33 cellular contexts compared by ENCODE assay signal in the genomic region with DNA sequence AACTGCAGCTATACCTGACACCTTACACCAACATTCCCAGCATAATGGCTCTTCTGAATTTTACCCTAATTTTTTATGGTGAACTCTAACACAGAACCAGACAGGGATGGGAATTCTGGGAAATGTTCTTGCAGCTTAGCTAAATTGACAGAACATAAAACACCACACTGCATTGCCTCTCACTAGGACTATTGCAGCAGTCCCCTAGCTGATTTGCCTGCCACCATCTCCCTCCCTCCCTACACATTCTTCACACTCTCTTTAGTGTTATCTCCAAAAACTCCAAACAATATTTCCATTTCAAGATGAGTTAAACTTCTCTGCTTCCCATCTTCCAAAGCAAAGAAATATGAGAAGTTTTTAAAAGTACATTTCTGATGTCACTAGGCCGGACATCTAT.
A peak's percentile ranks its signal among the peaks of the same experiment; 100 is the strongest.
DNase-seq lines count a peak whose midpoint lies in the region; ATAC-seq, FAIRE-seq and TF ChIP-seq lines count a peak whose summit lies in the region.
"Had no signal": no experiment of that assay in that cellular context is flagged by ENCODE, and none has a peak within 500 bp of the region (broad histone marks: within the 10 kb centered on the region; RNA-seq: fewer than 3 reads in every experiment).

No MANE protein-coding gene starts in this region.

- FAIRE-seq in astrocyte (lab: Jason Lieb, UNC): no peak
- FAIRE-seq: H1, HTR-8/SVneo, keratinocyte had no signal

- peaks cover 16% of the 10 kb centered on the region for H3K9me3 Mint-ChIP-seq in astrocyte (ENCODE audit: unreplicated experiment)

- H3K9me3 ChIP-seq in HCT116 (ENCODE audit: control insufficient read depth in 1 of 2, insufficient read depth in 1 of 2, low read depth in 1 of 2, low read length in 2 of 2): no peaks in the 10 kb centered on the region
- H3K9me3 ChIP-seq in astrocyte (ENCODE audit: insufficient read depth, low read depth, low read length): peaks cover 3% of the 10 kb centered on the region
- peaks cover 5% of the 10 kb centered on the region for H3K9me3 ChIP-seq in skeletal muscle satellite cell (replicated peaks; ENCODE audit: low read length)
- H3K9me3 ChIP-seq: BE2C, prostate gland, testis, vagina had no signal

- no peak overlapping the region for H3K27ac ChIP-seq in HCT116 (ENCODE audit: low read depth, low read length)
- H3K27ac ChIP-seq in astrocyte (ENCODE audit: low read depth, low read length): peak overlapping the region; percentile 33
- H3K27ac ChIP-seq: PC-9, prostate gland, testis, vagina had no signal

- ATAC-seq in HCT116 (peak; percentile 20; the same call in 1 of the 2 replicates), left ventricle myocardium superior (peak; percentile 63), GM18519 (IDR thresholded peaks at IDR 0.05; ENCODE audit: low FRiP score, unreplicated experiment) (no peak)
- ATAC-seq: activated naive CD4-positive, alpha-beta T cell treated with anti-CD3 and anti-CD28 coated beads, Interleukin-2, amount 50 U/mL, for 72 hours; CD8-positive, alpha-beta T cell; naive thymus-derived CD4-positive, alpha-beta T cell had no signal

- no peak for DNase-seq in HCT116 (ENCODE audit: low read depth, low spot score)
- DNase-seq in astrocyte (ENCODE audit: low read depth): no peak
- no peak for DNase-seq in left ventricle myocardium superior
- DNase-seq in NCI-H446 treated with DMSO at 0.1 percent for 48 hours (lab: John Stamatoyannopoulos, UW): no peak
- DNase-seq in NCI-H2171 treated with DMSO at 0.1 percent for 48 hours (lab: John Stamatoyannopoulos, UW): no peak
- DNase-seq in HuH-7.5 (ENCODE audit: low spot score): no peak
- DNase-seq: activated CD4-positive, alpha-beta T cell treated with anti-CD3 and anti-CD28 coated beads for 4 hours; BE2C; CD8-positive, alpha-beta T cell; cortex of kidney; effector memory CD4-positive, alpha-beta T cell; erythroblast; KBM-7; midbrain; naive thymus-derived CD4-positive, alpha-beta T cell; NCI-H1105; NCI-H187 treated with DMSO at 0.1 percent for 48 hours; NCI-H526; PC-9; SHP77; stimulated activated naive CD4-positive, alpha-beta T cell treated with Interleukin-2 at 50 U/mL for 16 hours; SW 1271 had no signal

- H3K27me3 ChIP-seq in HCT116 (ENCODE audit: insufficient read depth, low read length): no peaks in the 10 kb centered on the region
- H3K27me3 ChIP-seq in astrocyte (ENCODE audit: insufficient read depth, low read length): no peaks in the 10 kb centered on the region
- no peaks in the 10 kb centered on the region for H3K27me3 ChIP-seq in skeletal muscle satellite cell (ENCODE audit: control insufficient read depth, insufficient read depth, low read length)
- H3K27me3 ChIP-seq: BE2C, testis, vagina had no signal

- no peaks in the 10 kb centered on the region for H3K79me2 ChIP-seq in HCT116 (ENCODE audit: insufficient read depth, low read length)
- H3K79me2 ChIP-seq in astrocyte (ENCODE audit: insufficient read depth, low read length): no peaks in the 10 kb centered on the region

- H3K36me3 ChIP-seq in HCT116 (ENCODE audit: control insufficient read depth in 1 of 2, insufficient read depth in 2 of 2, low read length in 2 of 2) (no peaks in the 10 kb centered on the region), astrocyte (ENCODE audit: insufficient read depth, low read length) (no peaks in the 10 kb centered on the region), skeletal muscle satellite cell (ENCODE audit: insufficient read depth, low read length) (no peaks in the 10 kb centered on the region)
- H3K36me3 ChIP-seq: BE2C, prostate gland, vagina had no signal

- H3K4me1 Mint-ChIP-seq in astrocyte (ENCODE audit: low read depth, unreplicated experiment): peaks cover 12% of the 10 kb centered on the region
- H3K4me1 Mint-ChIP-seq: naive thymus-derived CD4-positive, alpha-beta T cell had no signal

- no peak overlapping the region for H3K4me3 Mint-ChIP-seq in astrocyte (ENCODE audit: unreplicated experiment)
- H3K4me3 Mint-ChIP-seq: CD8-positive, alpha-beta T cell; naive thymus-derived CD4-positive, alpha-beta T cell had no signal

- CTCF ChIA-PET in HCT116 (lab: Charles Lee): no interaction called here

- BruUV-seq in HCT116 (replicated peaks; lab: Mats Ljungman, UMichigan): no TSS peak

- no peak for TF ChIP-seq RAD21 in HCT116 (IDR thresholded peaks at IDR 0.05; ENCODE audit: low read depth)

- no peak overlapping the region for H3K4me3 ChIP-seq in HCT116 (replicated peaks in 1 of 2; ENCODE audit: low read depth in 1 of 2, low read length in 2 of 2)
- H3K4me3 ChIP-seq in astrocyte (ENCODE audit: insufficient read depth, low read depth, low read length): no peak overlapping the region
- no peak overlapping the region for H3K4me3 ChIP-seq in skeletal muscle satellite cell (ENCODE audit: low read length)
- H3K4me3 ChIP-seq: PC-9, prostate gland, skin epidermis, testis, vagina had no signal

- POLR2A ChIA-PET in HCT116 (lab: Charles Lee): no interaction called here

- intact Hi-C loops in HCT116 (cut with micrococcal nuclease) (no loop called here), left ventricle myocardium superior (cut with micrococcal nuclease) (no loop called here)

- no peak overlapping the region for H3K27ac Mint-ChIP-seq in astrocyte (ENCODE audit: unreplicated experiment)
- H3K27ac Mint-ChIP-seq: activated naive CD4-positive, alpha-beta T cell treated with anti-CD3 and anti-CD28 coated beads, Interleukin-2, amount 50 U/mL, for 72 hours; activated T-helper 2 cell treated with anti-CD3 and anti-CD28 coated beads, Interferon-gamma antibody, Interleukin-2, Interleukin-4, amounts not matched to agents 10 μg/mL and 5 μg/mL and 100 μg/mL, durations not matched to agents 14 hours and 24 hours and 36 hours; CD8-positive, alpha-beta T cell; naive thymus-derived CD4-positive, alpha-beta T cell had no signal

- no peak for TF ChIP-seq POLR2A in HCT116 (IDR thresholded peaks at IDR 0.05; ENCODE audit: borderline replicate concordance, extremely low read depth, insufficient read depth, insufficient read length)

- H3K4me1 ChIP-seq in HCT116 (ENCODE audit: control insufficient read depth in 1 of 2, insufficient read depth in 2 of 2, low read length in 2 of 2) (peaks cover 6 to 12% of the 10 kb centered on the region in 2 experiments; a peak in 2 of 4 replicates), astrocyte (ENCODE audit: insufficient read depth, low read length) (peaks cover 16% of the 10 kb centered on the region), skeletal muscle satellite cell (ENCODE audit: control insufficient read depth, insufficient read depth, low read length) (peaks cover 21% of the 10 kb centered on the region)
- H3K4me1 ChIP-seq: BE2C, prostate gland, testis, vagina had no signal

- RAD21 ChIA-PET in HCT116 (lab: Charles Lee; ENCODE audit: low non-redundant PET in 1 of 2, low total read pairs in 2 of 2, uncharacterized antibody in 2 of 2, unreplicated experiment in 2 of 2): no interaction called here

- no peaks in the 10 kb centered on the region for H3K27me3 Mint-ChIP-seq in astrocyte (ENCODE audit: low read depth, unreplicated experiment)
- H3K27me3 Mint-ChIP-seq: naive thymus-derived CD4-positive, alpha-beta T cell had no signal

- H3K4me2 ChIP-seq in HCT116 (ENCODE audit: low read length) (no peak overlapping the region), astrocyte (ENCODE audit: low read length) (peak overlapping the region; percentile 30), skeletal muscle satellite cell (ENCODE audit: low read length) (no peak overlapping the region)
- H3K4me2 ChIP-seq: PC-9 had no signal

- no peaks in the 10 kb centered on the region for H3K9me2 ChIP-seq in HCT116 (ENCODE audit: insufficient read depth)

- TF ChIP-seq CTCF in HCT116 (IDR thresholded peaks at IDR 0.05 in 2 of 3, conservative IDR thresholded peaks at IDR 0.05 in 1 of 3; ENCODE audit: borderline replicate concordance in 1 of 3, insufficient read depth in 1 of 3, low read depth in 2 of 3, low read length in 2 of 3) (no peak), astrocyte (IDR thresholded peaks at IDR 0.05; ENCODE audit: insufficient read depth, low read depth, low read length) (no peak)

- H3K9ac ChIP-seq in HCT116 (ENCODE audit: low read length) (no peak overlapping the region), astrocyte (ENCODE audit: low read length) (no peak overlapping the region), skeletal muscle satellite cell (ENCODE audit: low read depth, low read length) (peak overlapping the region; percentile 55)

- H2AFZ ChIP-seq in HCT116 (ENCODE audit: low read depth, low read length, poor library complexity, severe bottlenecking): no peak overlapping the region
- H2AFZ ChIP-seq in astrocyte (ENCODE audit: low read depth, low read length): no peak overlapping the region
- H2AFZ ChIP-seq: PC-9 had no signal

- no peaks in the 10 kb centered on the region for H3K36me3 Mint-ChIP-seq in astrocyte (ENCODE audit: low read depth, unreplicated experiment)
- H3K36me3 Mint-ChIP-seq: CD8-positive, alpha-beta T cell had no signal

- no peaks in the 10 kb centered on the region for H4K20me1 ChIP-seq in HCT116 (ENCODE audit: insufficient read depth)
- no peaks in the 10 kb centered on the region for H4K20me1 ChIP-seq in astrocyte (ENCODE audit: insufficient read depth, low read length)

TF ChIP-seq in HCT116, 20 proteins besides CTCF, POLR2A, EP300 and RAD21 (continues in another document):
- TF ChIP-seq ELF1 (IDR thresholded peaks at IDR 0.05; ENCODE audit: borderline replicate concordance, low read depth) (no peak), SP1 (IDR thresholded peaks at IDR 0.05; ENCODE audit: low read depth) (no peak), CBX3 (IDR thresholded peaks at IDR 0.05; ENCODE audit: low read depth) (no peak), POLR2AphosphoS5 (IDR thresholded peaks at IDR 0.05; ENCODE audit: low read depth, low read length) (no peak)
- TF ChIP-seq, protein P1, sequence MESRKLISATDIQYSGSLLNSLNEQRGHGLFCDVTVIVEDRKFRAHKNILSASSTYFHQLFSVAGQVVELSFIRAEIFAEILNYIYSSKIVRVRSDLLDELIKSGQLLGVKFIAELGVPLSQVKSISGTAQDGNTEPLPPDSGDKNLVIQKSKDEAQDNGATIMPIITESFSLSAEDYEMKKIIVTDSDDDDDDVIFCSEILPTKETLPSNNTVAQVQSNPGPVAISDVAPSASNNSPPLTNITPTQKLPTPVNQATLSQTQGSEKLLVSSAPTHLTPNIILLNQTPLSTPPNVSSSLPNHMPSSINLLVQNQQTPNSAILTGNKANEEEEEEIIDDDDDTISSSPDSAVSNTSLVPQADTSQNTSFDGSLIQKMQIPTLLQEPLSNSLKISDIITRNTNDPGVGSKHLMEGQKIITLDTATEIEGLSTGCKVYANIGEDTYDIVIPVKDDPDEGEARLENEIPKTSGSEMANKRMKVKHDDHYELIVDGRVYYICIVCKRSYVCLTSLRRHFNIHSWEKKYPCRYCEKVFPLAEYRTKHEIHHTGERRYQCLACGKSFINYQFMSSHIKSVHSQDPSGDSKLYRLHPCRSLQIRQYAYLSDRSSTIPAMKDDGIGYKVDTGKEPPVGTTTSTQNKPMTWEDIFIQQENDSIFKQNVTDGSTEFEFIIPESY (IDR thresholded peaks at IDR 0.05; ENCODE audit: extremely low read depth, insufficient replicate concordance, low read length): no peak
